34 cellular contexts compared by ENCODE assay signal in genomic region chr22:49097171-49097925, GRCh38.
"Had no signal": no experiment of that assay in that cellular context is flagged by ENCODE, and none has a peak within 500 bp of the region (broad histone marks: within the 10 kb centered on the region; RNA-seq: fewer than 3 reads in every experiment).

No MANE protein-coding gene starts in this region.

- ATAC-seq: activated CD8-positive, alpha-beta T cell treated with anti-CD3 and anti-CD28 coated beads for 36 hours; activated naive CD8-positive, alpha-beta T cell treated with anti-CD3 and anti-CD28 coated beads, Interleukin-2, amount 50 U/mL, for 24 hours; activated T-cell treated with anti-CD3 and anti-CD28 coated beads, Interleukin-2, amount 50 U/mL, for 4 hours had no signal

- H3K36me3 Mint-ChIP-seq: activated CD4-positive, alpha-beta memory T cell treated with anti-CD3 and anti-CD28 coated beads for 36 hours; activated naive CD4-positive, alpha-beta T cell treated with anti-CD3 and anti-CD28 coated beads, Interleukin-2, amount 10 ng/mL, durations not matched to agents 7 days and 5 days; activated naive CD4-positive, alpha-beta T cell treated with anti-CD3 and anti-CD28 coated beads, Interleukin-2, amount 50 U/mL, for 24 hours; activated naive CD8-positive, alpha-beta T cell; brain had no signal

- H3K27ac ChIP-seq: ascending aorta, cardiac muscle cell, VCaP had no signal

- DNase-seq: activated B cell treated with CpG ODN at 0.5 μM for 24 hours; activated CD4-positive, alpha-beta memory T cell treated with anti-CD3 and anti-CD28 coated beads for 36 hours; activated CD4-positive, alpha-beta T cell treated with anti-CD3 and anti-CD28 coated beads for 4 hours; activated CD4-positive, alpha-beta T cell treated with anti-CD3 and anti-CD28 coated beads, Interleukin-2, amount 10 ng/mL, durations not matched to agents 24 days and 14 days; activated CD4-positive, alpha-beta T cell treated with anti-CD3 and anti-CD28 coated beads, Interleukin-2, amount 50 U/mL, for 1 hour; activated CD4-positive, alpha-beta T cell treated with anti-CD3 and anti-CD28 coated beads, Interleukin-2, amount 50 U/mL, for 4 hours; activated CD4-positive, CD25-positive, alpha-beta regulatory T cell treated with anti-CD3 and anti-CD28 coated beads, Interleukin-2, amount 50 U/mL, for 72 hours; activated CD8-positive, alpha-beta memory T cell treated with anti-CD3 and anti-CD28 coated beads, Interleukin-2, amount 50 U/mL, for 4 hours; activated CD8-positive, alpha-beta T cell treated with anti-CD3 and anti-CD28 coated beads for 36 hours; activated effector memory CD4-positive, alpha-beta T cell treated with Interleukin-2 at 50 U/mL for 16 hours; activated gamma-delta T cell; activated naive CD4-positive, alpha-beta T cell treated with anti-CD3 and anti-CD28 coated beads, Interleukin-2, amount 10 ng/mL, durations not matched to agents 7 days and 5 days; activated naive CD4-positive, alpha-beta T cell treated with Interleukin-2 at 50 U/mL for 16 hours; activated naive CD8-positive, alpha-beta T cell treated with anti-CD3 and anti-CD28 coated beads, Interleukin-2, amount 50 U/mL, for 24 hours; activated T-cell treated with anti-CD3 and anti-CD28 coated beads for 4 hours; activated T-cell treated with anti-CD3 and anti-CD28 coated beads, Interleukin-2, amount 50 U/mL, for 1 hour; activated T-cell treated with anti-CD3 and anti-CD28 coated beads, Interleukin-2, amount 50 U/mL, for 4 hours; amygdala; caudate nucleus; cerebellar nuclear complex; SW 1271; T-helper 1 cell; T-helper 2 cell; T-helper 9 cell had no signal

- H3K4me3 Mint-ChIP-seq: activated B cell treated with CpG ODN at 0.5 μM for 24 hours; activated CD4-positive, alpha-beta memory T cell treated with anti-CD3 and anti-CD28 coated beads for 36 hours; activated CD4-positive, alpha-beta T cell treated with anti-CD3 and anti-CD28 coated beads, Interleukin-2, amount 10 ng/mL, durations not matched to agents 24 days and 14 days; activated CD8-positive, alpha-beta T cell treated with anti-CD3 and anti-CD28 coated beads for 36 hours; activated naive CD4-positive, alpha-beta T cell treated with anti-CD3 and anti-CD28 coated beads, Interleukin-2, amount 10 ng/mL, durations not matched to agents 7 days and 5 days; activated naive CD4-positive, alpha-beta T cell treated with anti-CD3 and anti-CD28 coated beads, Interleukin-2, amount 50 U/mL, for 24 hours; activated naive CD8-positive, alpha-beta T cell; activated naive CD8-positive, alpha-beta T cell treated with anti-CD3 and anti-CD28 coated beads, Interleukin-2, amount 50 U/mL, for 24 hours; activated T-cell treated with anti-CD3 and anti-CD28 coated beads, Interleukin-2, amount 50 U/mL, for 4 hours; brain; central memory CD8-positive, alpha-beta T cell; T-helper 1 cell treated with Interleukin-12 subunit alpha and Interleukin-12 subunit beta and Interleukin-4 antibody, amounts not matched to agents 30 μg/mL and 1 μg/mL, for 36 hours; T-helper 2 cell treated with Interferon-gamma antibody and Interleukin-4, amounts not matched to agents 5 μg/mL and 100 μg/mL, for 36 hours had no signal

- H3K4me3 ChIP-seq: ascending aorta, cardiac muscle cell had no signal

- H3K36me3 ChIP-seq: ascending aorta, cardiac muscle cell had no signal

- H3K27ac Mint-ChIP-seq: activated B cell treated with CpG ODN at 0.5 μM for 24 hours; activated CD4-positive, alpha-beta memory T cell treated with anti-CD3 and anti-CD28 coated beads for 36 hours; activated CD4-positive, alpha-beta T cell treated with anti-CD3 and anti-CD28 coated beads, Interleukin-2, amount 10 ng/mL, durations not matched to agents 24 days and 14 days; activated CD8-positive, alpha-beta T cell treated with anti-CD3 and anti-CD28 coated beads for 36 hours; activated naive CD4-positive, alpha-beta T cell treated with anti-CD3 and anti-CD28 coated beads, Interleukin-2, amount 10 ng/mL, durations not matched to agents 7 days and 5 days; activated naive CD4-positive, alpha-beta T cell treated with anti-CD3 and anti-CD28 coated beads, Interleukin-2, amount 50 U/mL, for 24 hours; activated naive CD8-positive, alpha-beta T cell; activated naive CD8-positive, alpha-beta T cell treated with anti-CD3 and anti-CD28 coated beads, Interleukin-2, amount 50 U/mL, for 24 hours; activated T-helper 2 cell treated with anti-CD3 and anti-CD28 coated beads, Interferon-gamma antibody, Interleukin-2, Interleukin-4, amounts not matched to agents 10 μg/mL and 5 μg/mL and 100 μg/mL, durations not matched to agents 14 hours and 24 hours and 36 hours; T-helper 1 cell treated with Interleukin-12 subunit alpha and Interleukin-12 subunit beta and Interleukin-4 antibody, amounts not matched to agents 30 μg/mL and 1 μg/mL, for 36 hours; T-helper 2 cell treated with Interferon-gamma antibody and Interleukin-4, amounts not matched to agents 5 μg/mL and 100 μg/mL, for 36 hours had no signal

- H3K4me1 Mint-ChIP-seq: activated B cell treated with CpG ODN at 0.5 μM for 24 hours; activated CD4-positive, alpha-beta T cell treated with anti-CD3 and anti-CD28 coated beads, Interleukin-2, amount 10 ng/mL, durations not matched to agents 24 days and 14 days; activated naive CD4-positive, alpha-beta T cell treated with anti-CD3 and anti-CD28 coated beads, Interleukin-2, amount 10 ng/mL, durations not matched to agents 7 days and 5 days; activated naive CD4-positive, alpha-beta T cell treated with anti-CD3 and anti-CD28 coated beads, Interleukin-2, amount 50 U/mL, for 24 hours; activated naive CD8-positive, alpha-beta T cell treated with anti-CD3 and anti-CD28 coated beads, Interleukin-2, amount 50 U/mL, for 24 hours; central memory CD8-positive, alpha-beta T cell had no signal

- H3K27me3 Mint-ChIP-seq: activated CD4-positive, alpha-beta T cell treated with anti-CD3 and anti-CD28 coated beads, Interleukin-2, amount 10 ng/mL, durations not matched to agents 24 days and 14 days; activated naive CD4-positive, alpha-beta T cell treated with anti-CD3 and anti-CD28 coated beads, Interleukin-2, amount 10 ng/mL, durations not matched to agents 7 days and 5 days had no signal

- H3K9me3 ChIP-seq: ascending aorta had no signal

- H3K9me3 Mint-ChIP-seq: activated B cell treated with CpG ODN at 0.5 μM for 24 hours; activated CD4-positive, alpha-beta memory T cell treated with anti-CD3 and anti-CD28 coated beads for 36 hours; activated CD4-positive, alpha-beta T cell treated with anti-CD3 and anti-CD28 coated beads, Interleukin-2, amount 10 ng/mL, durations not matched to agents 24 days and 14 days; activated CD8-positive, alpha-beta T cell treated with anti-CD3 and anti-CD28 coated beads for 36 hours; activated naive CD4-positive, alpha-beta T cell treated with anti-CD3 and anti-CD28 coated beads, Interleukin-2, amount 10 ng/mL, durations not matched to agents 7 days and 5 days; activated naive CD4-positive, alpha-beta T cell treated with anti-CD3 and anti-CD28 coated beads, Interleukin-2, amount 50 U/mL, for 24 hours; activated naive CD8-positive, alpha-beta T cell treated with anti-CD3 and anti-CD28 coated beads, Interleukin-2, amount 50 U/mL, for 24 hours; activated T-cell treated with anti-CD3 and anti-CD28 coated beads, Interleukin-2, amount 50 U/mL, for 4 hours; activated T-helper 2 cell treated with anti-CD3 and anti-CD28 coated beads, Interferon-gamma antibody, Interleukin-2, Interleukin-4, amounts not matched to agents 10 μg/mL and 5 μg/mL and 100 μg/mL, durations not matched to agents 14 hours and 24 hours and 36 hours; central memory CD8-positive, alpha-beta T cell; T-helper 1 cell treated with Interleukin-12 subunit alpha and Interleukin-12 subunit beta and Interleukin-4 antibody, amounts not matched to agents 30 μg/mL and 1 μg/mL, for 36 hours; T-helper 2 cell treated with Interferon-gamma antibody and Interleukin-4, amounts not matched to agents 5 μg/mL and 100 μg/mL, for 36 hours had no signal

- H3K27me3 ChIP-seq: ascending aorta, cardiac muscle cell had no signal
